Comparison of ENCODE assay signal across 1 cellular context in genomic region chr6:28634758-28635546, GRCh38.
TF ChIP-seq lines count a peak whose summit lies in the region.

No MANE protein-coding gene starts in this region.

TF ChIP-seq in HepG2, 621 proteins besides CTCF, POLR2A, EP300 and RAD21 (continued from another document and continues in another):
- TF ChIP-seq HNF1B (CRISPR knock-in tag; IDR thresholded peaks at IDR 0.05) (peak; percentile 53; the same call in 1 of the 2 replicates), ZFP91 (CRISPR knock-in tag; IDR thresholded peaks at IDR 0.05; ENCODE audit: borderline replicate concordance) (peak; percentile 43; the same call in 1 of the 2 replicates), ESRRA (CRISPR knock-in tag; IDR thresholded peaks at IDR 0.05; ENCODE audit: low read depth) (peak; percentile 51), ZGPAT (CRISPR knock-in tag; IDR thresholded peaks at IDR 0.05) (peak; percentile 26; the same call in 1 of the 2 replicates), IRF2 (CRISPR knock-in tag; IDR thresholded peaks at IDR 0.05) (no peak), ZNF317 (CRISPR knock-in tag; IDR thresholded peaks at IDR 0.05) (no peak), ZFX (CRISPR knock-in tag; IDR thresholded peaks at IDR 0.05; ENCODE audit: low read depth) (peak; percentile 55), HIVEP1 (CRISPR knock-in tag; IDR thresholded peaks at IDR 0.05) (0 out of 2 replicates have a peak, but pooled peaks have one; percentile 16), TRAFD1 (CRISPR knock-in tag; IDR thresholded peaks at IDR 0.05; ENCODE audit: borderline replicate concordance) (no peak), ZFAT (CRISPR knock-in tag; conservative IDR thresholded peaks at IDR 0.05) (no peak), FOXK1 (CRISPR knock-in tag; IDR thresholded peaks at IDR 0.05; ENCODE audit: borderline replicate concordance, low read depth) (no peak), CCAR2 (optimal IDR thresholded peaks at IDR 0.05; ENCODE audit: low read depth, low read length) (no peak), CENPT (CRISPR knock-in tag; IDR thresholded peaks at IDR 0.05; ENCODE audit: low read depth) (no peak), ELF1 (CRISPR knock-in tag; IDR thresholded peaks at IDR 0.05) (no peak), LBX2 (CRISPR knock-in tag; IDR thresholded peaks at IDR 0.05; ENCODE audit: borderline replicate concordance) (no peak), EEA1 (CRISPR knock-in tag; IDR thresholded peaks at IDR 0.05; ENCODE audit: borderline replicate concordance) (no peak), KDM5B (CRISPR knock-in tag; IDR thresholded peaks at IDR 0.05; ENCODE audit: borderline replicate concordance) (no peak; the same call in 1 of the 2 replicates), REPIN1 (CRISPR knock-in tag; IDR thresholded peaks at IDR 0.05; ENCODE audit: borderline replicate concordance, low read depth) (0 out of 2 replicates have a peak, but pooled peaks have one; percentile 50), SATB2 (CRISPR knock-in tag; IDR thresholded peaks at IDR 0.05) (0 out of 2 replicates have a peak, but pooled peaks have one; percentile 38), GABPB1 (CRISPR knock-in tag; IDR thresholded peaks at IDR 0.05) (0 out of 2 replicates have a peak, but pooled peaks have one; percentile 12), ZBTB37 (CRISPR knock-in tag; IDR thresholded peaks at IDR 0.05) (no peak), CEBPG (CRISPR knock-in tag; IDR thresholded peaks at IDR 0.05) (no peak), FOXA3 (CRISPR knock-in tag; IDR thresholded peaks at IDR 0.05) (0 out of 2 replicates have a peak, but pooled peaks have one; percentile 6), MAX (IDR thresholded peaks at IDR 0.05) (peak; percentile 19; the same call in 1 of the 2 replicates), ZSCAN9 (CRISPR knock-in tag; IDR thresholded peaks at IDR 0.05; ENCODE audit: borderline replicate concordance) (no peak), DMTF1 (CRISPR knock-in tag; IDR thresholded peaks at IDR 0.05) (0 out of 2 replicates have a peak, but pooled peaks have one; percentile 53), ZNF329 (CRISPR knock-in tag; IDR thresholded peaks at IDR 0.05; ENCODE audit: low read depth) (no peak), ZNF451 (CRISPR knock-in tag; IDR thresholded peaks at IDR 0.05) (0 out of 2 replicates have a peak, but pooled peaks have one; percentile 25), ZNF800 (CRISPR knock-in tag; IDR thresholded peaks at IDR 0.05) (peak; percentile 87), ZNF281 (CRISPR knock-in tag; IDR thresholded peaks at IDR 0.05; ENCODE audit: borderline replicate concordance) (no peak), HNRNPLL (IDR thresholded peaks at IDR 0.05; ENCODE audit: low read depth, low read length, poor library complexity, severe bottlenecking) (peak; percentile 94), RFX1 (IDR thresholded peaks at IDR 0.05) (no peak), SETDB1 (CRISPR knock-in tag; IDR thresholded peaks at IDR 0.05; ENCODE audit: borderline replicate concordance) (no peak), ZNF512B (CRISPR knock-in tag; IDR thresholded peaks at IDR 0.05; ENCODE audit: borderline replicate concordance) (peak; percentile 49; the same call in 1 of the 2 replicates), ZNF513 (CRISPR knock-in tag; conservative IDR thresholded peaks at IDR 0.05) (no peak), TBX3 (IDR thresholded peaks at IDR 0.05; ENCODE audit: borderline replicate concordance) (no peak), ATM (IDR thresholded peaks at IDR 0.05; ENCODE audit: borderline replicate concordance) (no peak)
